Comparison of ENCODE assay signal across 7 cellular contexts in genomic region chr3:22777834-22778233, GRCh38.
"Had no signal": no experiment of that assay in that cellular context is flagged by ENCODE, and none has a peak within 500 bp of the region (broad histone marks: within the 10 kb centered on the region; RNA-seq: fewer than 3 reads in every experiment).

No MANE protein-coding gene starts in this region.

- H3K9ac ChIP-seq: KMS-11 had no signal

- H3K4me2 ChIP-seq: KMS-11 had no signal

- FAIRE-seq: HTR-8/SVneo, K562 had no signal

- H3K27ac ChIP-seq: HL-60, KMS-11 had no signal

- H3K4me3 ChIP-seq: K562 had no signal

- DNase-seq: IMR-90, KBM-7, KG1 had no signal

- ATAC-seq: K562 had no signal
